22 cellular contexts compared by ENCODE assay signal in the genomic region with DNA sequence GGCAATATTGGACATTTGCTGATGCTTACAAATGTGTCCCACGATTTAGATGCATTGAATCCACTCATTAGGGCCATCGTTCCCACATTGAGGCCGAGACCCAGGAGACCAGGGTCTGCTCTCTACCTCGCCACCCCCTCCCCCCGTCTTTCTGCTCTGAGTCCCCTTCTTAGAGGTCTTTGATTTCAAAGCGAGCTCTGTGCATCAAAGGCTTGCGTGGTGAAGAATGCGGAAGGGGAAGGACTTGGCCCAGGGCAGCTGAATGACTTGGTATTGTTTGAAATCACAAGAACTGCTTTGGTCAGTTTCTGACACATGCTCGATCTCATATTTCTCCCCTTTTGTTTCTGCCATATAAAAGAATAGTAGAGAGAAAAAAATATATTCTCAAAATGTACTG.
"Had no signal": no experiment of that assay in that cellular context is flagged by ENCODE, and none has a peak within 500 bp of the region (broad histone marks: within the 10 kb centered on the region; RNA-seq: fewer than 3 reads in every experiment).

No MANE protein-coding gene starts in this region.

- H3K4me3 ChIP-seq: body of pancreas, gastroesophageal sphincter, heart left ventricle, psoas muscle, right lobe of liver, upper lobe of left lung had no signal

- H3K9me3 ChIP-seq: body of pancreas, gastroesophageal sphincter, heart left ventricle, psoas muscle, right lobe of liver, upper lobe of left lung had no signal

- H3K36me3 Mint-ChIP-seq: immature natural killer cell had no signal

- DNase-seq: activated CD4-positive, alpha-beta T cell treated with anti-CD3 and anti-CD28 coated beads, Interleukin-2, amount 10 ng/mL, durations not matched to agents 7 days and 5 days; activated CD8-positive, alpha-beta memory T cell treated with anti-CD3 and anti-CD28 coated beads, Interleukin-2, amount 50 U/mL, for 4 hours; activated naive CD4-positive, alpha-beta T cell treated with anti-CD3 and anti-CD28 coated beads for 36 hours; activated T-cell treated with anti-CD3 and anti-CD28 coated beads, Interleukin-2, amount 50 U/mL, for 4 hours; body of pancreas; central memory CD4-positive, alpha-beta T cell; heart left ventricle; immature natural killer cell; kidney glomerular epithelial cell; psoas muscle; right lobe of liver; small intestine; stimulated activated CD4-positive, alpha-beta T cell treated with anti-CD3 and anti-CD28 coated beads, Interleukin-15, amount 100 ng/mL, for 24 hours; stimulated activated CD4-positive, alpha-beta T cell treated with anti-CD3 and anti-CD28 coated beads, Interleukin-2, amount 100 ng/mL, for 48 hours; stimulated activated naive CD8-positive, alpha-beta T cell treated with anti-CD3 and anti-CD28 coated beads, Interleukin-15, amount 100 ng/mL, for 72 hours; T-helper 1 cell; T1000; upper lobe of left lung had no signal

- ATAC-seq: activated T-cell treated with anti-CD3 and anti-CD28 coated beads, Interleukin-2, amount 50 U/mL, for 4 hours; body of pancreas; gastroesophageal sphincter; heart left ventricle; psoas muscle; right lobe of liver; SK-N-SH treated with all-trans-retinoic acid at 6 μM for 48 hours; stimulated activated naive CD8-positive, alpha-beta T cell treated with anti-CD3 and anti-CD28 coated beads, Interleukin-15, amount 100 ng/mL, for 72 hours had no signal

- FAIRE-seq: colon, small intestine had no signal

- H3K27me3 Mint-ChIP-seq: activated CD4-positive, alpha-beta T cell treated with anti-CD3 and anti-CD28 coated beads, Interleukin-2, amount 10 ng/mL, durations not matched to agents 7 days and 5 days; stimulated activated naive CD8-positive, alpha-beta T cell treated with anti-CD3 and anti-CD28 coated beads, Interleukin-15, amount 100 ng/mL, for 72 hours had no signal

- H3K4me1 ChIP-seq: body of pancreas, gastroesophageal sphincter, heart left ventricle, psoas muscle, right lobe of liver, upper lobe of left lung had no signal

- H3K36me3 ChIP-seq: gastroesophageal sphincter, heart left ventricle, right lobe of liver, upper lobe of left lung had no signal

- H3K27ac Mint-ChIP-seq: activated CD4-positive, alpha-beta T cell treated with anti-CD3 and anti-CD28 coated beads, Interleukin-2, amount 10 ng/mL, durations not matched to agents 7 days and 5 days; activated naive CD4-positive, alpha-beta T cell treated with anti-CD3 and anti-CD28 coated beads for 36 hours; immature natural killer cell; nephron; stimulated activated naive CD8-positive, alpha-beta T cell treated with anti-CD3 and anti-CD28 coated beads, Interleukin-15, amount 100 ng/mL, for 72 hours had no signal

- H3K4me3 Mint-ChIP-seq: activated CD4-positive, alpha-beta T cell treated with anti-CD3 and anti-CD28 coated beads, Interleukin-2, amount 10 ng/mL, durations not matched to agents 7 days and 5 days; activated naive CD4-positive, alpha-beta T cell treated with anti-CD3 and anti-CD28 coated beads for 36 hours; activated T-cell treated with anti-CD3 and anti-CD28 coated beads, Interleukin-2, amount 50 U/mL, for 4 hours; immature natural killer cell; nephron; stimulated activated naive CD8-positive, alpha-beta T cell treated with anti-CD3 and anti-CD28 coated beads, Interleukin-15, amount 100 ng/mL, for 72 hours had no signal

- H3K9me3 Mint-ChIP-seq: activated CD4-positive, alpha-beta T cell treated with anti-CD3 and anti-CD28 coated beads, Interleukin-2, amount 10 ng/mL, durations not matched to agents 7 days and 5 days; activated T-cell treated with anti-CD3 and anti-CD28 coated beads, Interleukin-2, amount 50 U/mL, for 4 hours; stimulated activated naive CD8-positive, alpha-beta T cell treated with anti-CD3 and anti-CD28 coated beads, Interleukin-15, amount 100 ng/mL, for 72 hours had no signal

- H3K27me3 ChIP-seq: body of pancreas, gastroesophageal sphincter, heart left ventricle, right lobe of liver, upper lobe of left lung had no signal

- H3K4me1 Mint-ChIP-seq: activated CD4-positive, alpha-beta T cell treated with anti-CD3 and anti-CD28 coated beads, Interleukin-2, amount 10 ng/mL, durations not matched to agents 7 days and 5 days; immature natural killer cell; stimulated activated naive CD8-positive, alpha-beta T cell treated with anti-CD3 and anti-CD28 coated beads, Interleukin-15, amount 100 ng/mL, for 72 hours had no signal

- H3K27ac ChIP-seq: body of pancreas, gastroesophageal sphincter, heart left ventricle, psoas muscle, right lobe of liver, upper lobe of left lung had no signal
